13 cellular contexts compared by ENCODE assay signal in the genomic region with DNA sequence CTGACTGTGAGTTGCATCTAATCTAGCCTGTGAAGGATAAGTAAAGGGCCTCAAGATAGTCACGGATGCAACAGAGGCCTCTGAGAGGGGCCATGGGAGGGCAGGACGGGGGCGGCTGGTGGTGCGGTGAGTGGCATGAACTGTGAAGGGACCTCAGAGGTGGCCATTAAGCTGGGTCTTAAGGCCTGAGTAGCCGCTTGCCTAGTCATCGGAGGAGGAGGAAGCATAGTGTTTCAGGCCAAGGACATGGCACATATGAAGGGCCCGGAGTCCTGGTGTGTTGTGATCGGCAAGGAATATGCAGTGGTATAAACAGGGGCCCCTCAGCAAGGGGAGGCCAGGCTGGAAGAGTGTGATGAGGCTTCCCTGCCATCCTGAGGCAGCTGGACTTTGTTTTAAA. TPM values are rescaled to one million over a fixed set of nuclear protein-coding genes. Genes with fewer than 3 reads are reported as not detected.
DNase-seq lines count a peak whose midpoint lies in the region; ATAC-seq, FAIRE-seq and TF ChIP-seq lines count a peak whose summit lies in the region.
"Had no signal": no experiment of that assay in that cellular context is flagged by ENCODE, and none has a peak within 500 bp of the region (broad histone marks: within the 10 kb centered on the region; RNA-seq: fewer than 3 reads in every experiment).

No MANE protein-coding gene starts in this region.

- H3K4me3 ChIP-seq in HepG2 (replicated peaks in 1 of 3; ENCODE audit: insufficient read depth in 1 of 3, low read depth in 2 of 3, low read length in 3 of 3), result no peak overlapping the region
- H3K4me3 ChIP-seq in right lobe of liver, result no peak overlapping the region
- H3K4me3 ChIP-seq in vagina, result no peak overlapping the region
- H3K4me3 ChIP-seq: SJSA1 had no signal

- TF ChIP-seq POLR2A in HepG2 (IDR thresholded peaks at IDR 0.05; ENCODE audit: insufficient read depth in 1 of 2, low read depth in 2 of 2, low read length in 2 of 2), result no peak
- TF ChIP-seq POLR2A in right lobe of liver (IDR thresholded peaks at IDR 0.05), result no peak
- TF ChIP-seq POLR2A in vagina (IDR thresholded peaks at IDR 0.05), result no peak

- H4K20me1 ChIP-seq in HepG2 (ENCODE audit: insufficient read depth, low read length), result no peaks in the 10 kb centered on the region

- H3K27ac ChIP-seq in HepG2 (ENCODE audit: extremely low read length, insufficient read depth, low read length) (no peak overlapping the region), right lobe of liver (no peak overlapping the region), vagina (peak overlapping the region; percentile 93)
- H3K27ac ChIP-seq: SJSA1 had no signal

- H3K4me1 Mint-ChIP-seq in endothelial cell (ENCODE audit: unreplicated experiment), result peaks cover 29% of the 10 kb centered on the region
- peaks cover 63% of the 10 kb centered on the region for H3K4me1 Mint-ChIP-seq in nephron progenitor cell

- peaks cover 14% of the 10 kb centered on the region for H3K27me3 Mint-ChIP-seq in endothelial cell (ENCODE audit: unreplicated experiment)
- peaks cover 2% of the 10 kb centered on the region for H3K27me3 Mint-ChIP-seq in nephron progenitor cell (ENCODE audit: low read depth, poor library complexity)
- H3K27me3 Mint-ChIP-seq: activated CD4-positive, alpha-beta T cell treated with anti-CD3 and anti-CD28 coated beads, Interleukin-2, amount 10 ng/mL, durations not matched to agents 24 days and 14 days had no signal

- H3K36me3 Mint-ChIP-seq in endothelial cell (ENCODE audit: low read depth, unreplicated experiment), result peaks cover 11% of the 10 kb centered on the region
- peaks cover 4% of the 10 kb centered on the region for H3K36me3 Mint-ChIP-seq in nephron progenitor cell (ENCODE audit: low read depth)

- H3K9me3 ChIP-seq in HepG2 (ENCODE audit: low read length) (no peaks in the 10 kb centered on the region), right lobe of liver (no peaks in the 10 kb centered on the region), vagina (no peaks in the 10 kb centered on the region)
- H3K9me3 ChIP-seq: SJSA1 had no signal

- intact Hi-C loops in HepG2 (cut with micrococcal nuclease; ENCODE audit: unreplicated experiment), result loop anchor here (5.0 to 10.0 kb wide), 2 partner anchors 54 to 116 kb away; no protein-coding TSS in a partner anchor
- intact Hi-C loops in right lobe of liver (cut with DNase I), result no loop called here
- intact Hi-C loops in vagina (cut with DNase I), result loop anchor here (5.0 kb wide), 1 partner anchor 66 kb away; no protein-coding TSS in a partner anchor

- H3K4me1 ChIP-seq in HepG2 (ENCODE audit: insufficient read depth, low read length) (peaks cover 71% of the 10 kb centered on the region), right lobe of liver (peaks cover 0 to 36% (median 12%) of the 10 kb centered on the region in 4 donors), vagina (peaks cover 80% of the 10 kb centered on the region)

- no peak for ATAC-seq in HepG2
- no peak for ATAC-seq in right lobe of liver
- ATAC-seq in omental fat pad (ENCODE audit: low FRiP score), result no peak

- H3K79me2 ChIP-seq in HepG2 (ENCODE audit: insufficient read depth, low read length), result peaks cover 14% of the 10 kb centered on the region

- in situ Hi-C loops in HepG2 (cut with HindIII; ENCODE audit: extremely low pct_ligation_motif_present, low pct_unique_long_range_greater_than_20kb), result no loop called here

- DNase-seq in HepG2 (ENCODE audit: low spot score) (no peak), right lobe of liver (no peak), endothelial cell (ENCODE audit: low spot score) (no peak), nephron progenitor cell (no peak), vagina (ENCODE audit: extremely low spot score in 2 of 2) (no peak), NCI-H2171 treated with DMSO at 0.1 percent for 48 hours (lab: John Stamatoyannopoulos, UW) (no peak), omental fat pad (ENCODE audit: low spot score) (no peak), A172 (ENCODE audit: low spot score) (no peak)
- DNase-seq: activated CD4-positive, alpha-beta T cell treated with anti-CD3 and anti-CD28 coated beads, Interleukin-2, amount 10 ng/mL, durations not matched to agents 24 days and 14 days; effector CD8-positive, alpha-beta T cell; H9; NCI-H524 had no signal

- WGBS in HepG2 (ENCODE audit: low lambda C conversion rate), result 69% methylated on average over 8 of the region's 8 CpGs
- WGBS in right lobe of liver (ENCODE audit: insufficient coverage, low coverage, low lambda C conversion rate, missing lambda C conversion rate), result 36% methylated on average over 3 of the region's 8 CpGs

- H3K4me2 ChIP-seq in HepG2 (ENCODE audit: low read depth, low read length), result peak overlapping the region; percentile 15; the same call in 1 of the 2 replicates

- FAIRE-seq in HepG2 (lab: Jason Lieb, UNC), result no peak

- TF ChIP-seq RAD21 in HepG2 (CRISPR knock-in tag; IDR thresholded peaks at IDR 0.05), result no peak

- H3K36me3 ChIP-seq in HepG2 (replicated peaks in 1 of 2; ENCODE audit: control insufficient read depth in 1 of 2, insufficient read depth in 2 of 2, low read length in 2 of 2), result no peaks in the 10 kb centered on the region; a peak in 2 of 5 replicates
- no peaks in the 10 kb centered on the region for H3K36me3 ChIP-seq in right lobe of liver
- no peaks in the 10 kb centered on the region for H3K36me3 ChIP-seq in vagina

- H3K9me3 Mint-ChIP-seq in endothelial cell (ENCODE audit: unreplicated experiment) (no peaks in the 10 kb centered on the region), nephron progenitor cell (no peaks in the 10 kb centered on the region)
- H3K9me3 Mint-ChIP-seq: activated CD4-positive, alpha-beta T cell treated with anti-CD3 and anti-CD28 coated beads, Interleukin-2, amount 10 ng/mL, durations not matched to agents 24 days and 14 days; H9 had no signal

- CTCF ChIA-PET in HepG2 (lab: Yijun Ruan, JAX; ENCODE audit: low intra/inter-chr PET ratio, low total read pairs), result no interaction called here

- POLR2A ChIA-PET in HepG2 (lab: Yijun Ruan, JAX), result interaction anchor here (1.4 to 1.7 kb wide), 3 partner anchors 14 to 59 kb away, joined by 4 to 6 read pairs (median 5); a partner anchor contains a TSS

- H3K27ac Mint-ChIP-seq in endothelial cell (ENCODE audit: unreplicated experiment), result peak overlapping the region; percentile 48
- H3K27ac Mint-ChIP-seq in nephron progenitor cell, result peak overlapping the region; percentile 89

- peak overlapping the region; percentile 68 for H3K4me3 Mint-ChIP-seq in endothelial cell (ENCODE audit: unreplicated experiment)
- H3K4me3 Mint-ChIP-seq in nephron progenitor cell, result peak overlapping the region; percentile 89

- TF ChIP-seq EP300 in HepG2 (IDR thresholded peaks at IDR 0.05; ENCODE audit: low read depth in 2 of 2, low read length in 2 of 2), result no peak
- no peak for TF ChIP-seq EP300 in HepG2 (CRISPR knock-in tag; IDR thresholded peaks at IDR 0.05; ENCODE audit: borderline replicate concordance)

- H3K27me3 ChIP-seq in HepG2 (ENCODE audit: control insufficient read depth in 1 of 2, insufficient read depth in 2 of 2, low read length in 2 of 2) (no peaks in the 10 kb centered on the region), right lobe of liver (no peaks in the 10 kb centered on the region), vagina (no peaks in the 10 kb centered on the region)
- H3K27me3 ChIP-seq: SJSA1 had no signal

- H2AFZ ChIP-seq in HepG2 (ENCODE audit: low read length), result no peak overlapping the region

- TF ChIP-seq CTCF in HepG2 (CRISPR knock-in tag; IDR thresholded peaks at IDR 0.05) (no peak), right lobe of liver (IDR thresholded peaks at IDR 0.05) (no peak), endothelial cell (IDR thresholded peaks at IDR 0.05; ENCODE audit: unreplicated experiment) (no peak), nephron progenitor cell (IDR thresholded peaks at IDR 0.05) (no peak), vagina (IDR thresholded peaks at IDR 0.05) (no peak), omental fat pad (IDR thresholded peaks at IDR 0.05) (no peak)

- BruUV-seq in HepG2 (replicated peaks; lab: Mats Ljungman, UMichigan), result no TSS peak

- H3K9ac ChIP-seq in HepG2 (ENCODE audit: insufficient read depth, low read depth, low read length), result no peak overlapping the region

RNA-seq across cellular contexts. Expression of a gene that starts 51.8 kb away (rescaled TPM):
- total RNA-seq in HepG2 (2016; rRNA removed; fragmentation: Illumina TruSeq; extraction: Trizol) (11.3 and 15.4 TPM in 2 replicates), right lobe of liver (10 to 100 TPM; 11.7 to 22.8 (median 20.7) TPM), endothelial cell (ENCODE audit: unreplicated experiment) (110 TPM), vagina (108 TPM), omental fat pad (100 to 1,000 TPM in 1 of 4 donors, 10 to 100 TPM in 3; 79.2 to 179 (median 82.8) TPM)
- total RNA-seq in HepG2 (2016; cell fraction: cytosol; rRNA removed; fragmentation: Illumina TruSeq; extraction: Trizol; ENCODE audit: low read depth), result 7.1 and 8.1 TPM in 2 replicates
- total RNA-seq in HepG2 (2016; cell fraction: insoluble cytoplasmic fraction; rRNA removed; fragmentation: Illumina TruSeq; extraction: Trizol), result 10.9 and 14.5 TPM in 2 replicates
- total RNA-seq in HepG2 (2016; cell fraction: membrane; rRNA removed; fragmentation: Illumina TruSeq; extraction: Trizol), result 15.0 and 16.4 TPM in 2 replicates
- 12.3 and 18.6 TPM in 2 replicates for total RNA-seq in HepG2 (2016; cell fraction: nucleus; rRNA removed; fragmentation: Illumina TruSeq; extraction: Trizol)
- polyA plus RNA-seq in HepG2 (2011; rRNA removed), result 6.1 and 10.1 TPM in 2 replicates
- polyA plus RNA-seq in HepG2 (2011; cell fraction: cytosol; rRNA removed), result 5.6 and 8.0 TPM in 2 replicates
- polyA plus RNA-seq in HepG2 (2011; cell fraction: nucleus; rRNA removed), result 19.7 and 19.9 TPM in 2 replicates
- 7.0 TPM in 2 replicates for polyA plus RNA-seq in HepG2 (2012)
- 7.6 and 8.0 TPM in 2 replicates for polyA plus RNA-seq in HepG2 (2016; cell fraction: cytosol; fragmentation: Illumina TruSeq; extraction: Trizol; ENCODE audit: low read depth)
- 12.7 and 16.2 TPM in 2 replicates for polyA plus RNA-seq in HepG2 (2016; cell fraction: insoluble cytoplasmic fraction; fragmentation: Illumina TruSeq; extraction: Trizol; ENCODE audit: low read depth)
- polyA plus RNA-seq in HepG2 (2016; cell fraction: membrane; fragmentation: Illumina TruSeq; extraction: Trizol; ENCODE audit: low read depth), result 12.7 and 14.1 TPM in 2 replicates
- 21.7 and 21.8 TPM in 2 replicates for polyA plus RNA-seq in HepG2 (2016; cell fraction: nucleus; fragmentation: Illumina TruSeq; extraction: Trizol; ENCODE audit: insufficient read depth, low read depth)
- polyA minus RNA-seq in HepG2 (2011; rRNA and poly(A)+ RNA removed; ENCODE audit: low replicate concordance), result 23.8 and 48.7 TPM in 2 replicates
- polyA minus RNA-seq in HepG2 (2011; cell fraction: cytosol; rRNA and poly(A)+ RNA removed), result 4.7 and 7.0 TPM in 2 replicates
- polyA minus RNA-seq in HepG2 (2011; cell fraction: nucleus; rRNA and poly(A)+ RNA removed), result 13.6 and 16.2 TPM in 2 replicates
- 41.4 and 43.4 TPM in 2 replicates for total RNA-seq in A172 (2014; rRNA removed; shearing (Covaris generic))

RNA-seq across cellular contexts. Expression of a gene that starts 59.1 kb away (rescaled TPM):
- total RNA-seq in HepG2 (2016; rRNA removed; fragmentation: Illumina TruSeq; extraction: Trizol) (50.3 and 56.8 TPM in 2 replicates), right lobe of liver (10 to 100 TPM; 21.9 to 43.0 (median 29.8) TPM), endothelial cell (ENCODE audit: unreplicated experiment) (4.1 TPM), vagina (7.6 TPM), omental fat pad (10 to 100 TPM in 1 of 4 donors, 1 to 10 TPM in 3; 6.5 to 12.0 (median 8.9) TPM)
- 23.1 and 31.8 TPM in 2 replicates for total RNA-seq in HepG2 (2016; cell fraction: cytosol; rRNA removed; fragmentation: Illumina TruSeq; extraction: Trizol; ENCODE audit: low read depth)
- 52.6 and 58.0 TPM in 2 replicates for total RNA-seq in HepG2 (2016; cell fraction: insoluble cytoplasmic fraction; rRNA removed; fragmentation: Illumina TruSeq; extraction: Trizol)
- 32.9 and 38.6 TPM in 2 replicates for total RNA-seq in HepG2 (2016; cell fraction: membrane; rRNA removed; fragmentation: Illumina TruSeq; extraction: Trizol)
- 22.7 and 25.7 TPM in 2 replicates for total RNA-seq in HepG2 (2016; cell fraction: nucleus; rRNA removed; fragmentation: Illumina TruSeq; extraction: Trizol)
- polyA plus RNA-seq in HepG2 (2011; rRNA removed), result 24.6 and 28.0 TPM in 2 replicates
- polyA plus RNA-seq in HepG2 (2011; cell fraction: cytosol; rRNA removed), result 15.8 and 37.3 TPM in 2 replicates
- polyA plus RNA-seq in HepG2 (2011; cell fraction: nucleus; rRNA removed), result 35.2 and 54.6 TPM in 2 replicates
- polyA plus RNA-seq in HepG2 (2012), result 10.3 and 20.4 TPM in 2 replicates
- polyA plus RNA-seq in HepG2 (2016; cell fraction: cytosol; fragmentation: Illumina TruSeq; extraction: Trizol; ENCODE audit: low read depth), result 22.8 and 31.3 TPM in 2 replicates
- 55.4 and 57.3 TPM in 2 replicates for polyA plus RNA-seq in HepG2 (2016; cell fraction: insoluble cytoplasmic fraction; fragmentation: Illumina TruSeq; extraction: Trizol; ENCODE audit: low read depth)
- polyA plus RNA-seq in HepG2 (2016; cell fraction: membrane; fragmentation: Illumina TruSeq; extraction: Trizol; ENCODE audit: low read depth), result 28.0 and 32.8 TPM in 2 replicates
- polyA plus RNA-seq in HepG2 (2016; cell fraction: nucleus; fragmentation: Illumina TruSeq; extraction: Trizol; ENCODE audit: insufficient read depth, low read depth), result 37.4 and 40.9 TPM in 2 replicates
- 8.3 and 44.9 TPM in 2 replicates for polyA minus RNA-seq in HepG2 (2011; rRNA and poly(A)+ RNA removed; ENCODE audit: low replicate concordance)
- polyA minus RNA-seq in HepG2 (2011; cell fraction: cytosol; rRNA and poly(A)+ RNA removed), result 21.9 and 27.6 TPM in 2 replicates
- polyA minus RNA-seq in HepG2 (2011; cell fraction: nucleus; rRNA and poly(A)+ RNA removed), result 18.2 TPM in 2 replicates
- 8.8 and 11.4 TPM in 2 replicates for total RNA-seq in A172 (2014; rRNA removed; shearing (Covaris generic))

Comparison
In these comparisons a context has a peak if more than half of its experiments do, and no peak if none do; other contexts are left out.
1. intact Hi-C loops: an anchor here in HepG2 (5.0 to 10.0 kb wide) and vagina (5.0 kb wide); none called in right lobe of liver.